ENCODE assay signal across 28 cellular contexts in the genomic region with DNA sequence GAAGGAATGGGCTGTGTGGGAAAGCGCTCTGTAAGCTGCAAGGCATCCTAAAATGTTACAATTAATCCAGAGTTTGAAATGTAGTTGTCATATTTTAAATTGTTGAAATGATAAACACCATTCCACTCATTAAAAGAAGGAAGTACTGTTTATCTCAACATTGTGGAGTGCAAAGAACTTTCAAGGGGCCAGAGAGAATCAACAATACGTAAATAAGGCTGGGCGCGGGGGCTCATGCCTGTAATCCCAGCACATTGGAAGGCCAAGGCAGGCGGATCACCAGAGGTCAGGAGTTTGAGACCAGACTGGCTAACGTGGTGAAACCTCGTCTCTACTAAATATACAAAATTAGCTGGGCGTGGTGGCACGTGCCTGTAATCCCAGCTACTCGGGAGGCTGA. TPM values are rescaled to one million over a fixed set of nuclear protein-coding genes. Genes with fewer than 3 reads are reported as not detected.
DNase-seq lines count a peak whose midpoint lies in the region; ATAC-seq and TF ChIP-seq lines count a peak whose summit lies in the region.
"Had no signal": no experiment of that assay in that cellular context is flagged by ENCODE, and none has a peak within 500 bp of the region (broad histone marks: within the 10 kb centered on the region; RNA-seq: fewer than 3 reads in every experiment).

No MANE protein-coding gene starts in this region.

- TF ChIP-seq CTCF in GM23338 (conservative IDR thresholded peaks at IDR 0.05; ENCODE audit: low read depth in 2 of 2) (no peak), Peyer's patch (IDR thresholded peaks at IDR 0.05) (no peak), nephron (IDR thresholded peaks at IDR 0.05; ENCODE audit: unreplicated experiment in 3 of 3) (no peak)

- H4K20me1 ChIP-seq in GM23338 (replicated peaks; ENCODE audit: insufficient read depth) = no peaks in the 10 kb centered on the region
- H4K20me1 ChIP-seq: BLaER1 had no signal

- ATAC-seq in GM23338 (no peak), sciatic nerve (no peak)
- ATAC-seq: GM12878 had no signal

- H3K9me3 Mint-ChIP-seq in GM23338 = no peaks in the 10 kb centered on the region
- peaks cover 3% of the 10 kb centered on the region for H3K9me3 Mint-ChIP-seq in nephron
- H3K9me3 Mint-ChIP-seq: CD8-positive, alpha-beta memory T cell had no signal

- intact Hi-C loops in sciatic nerve (cut with DNase I) = no loop called here

- H3K27ac ChIP-seq in GM23338 (ENCODE audit: low read depth) = no peak overlapping the region
- H3K27ac ChIP-seq in Peyer's patch = peak overlapping the region in 3 of 4 donors; percentile 42 to 76 (median 63)
- H3K27ac ChIP-seq: BLaER1 had no signal

- H3K4me3 Mint-ChIP-seq in GM23338 (no peak overlapping the region), nephron (no peak overlapping the region)
- H3K4me3 Mint-ChIP-seq: CD14-positive monocyte; CD4-positive, alpha-beta memory T cell; CD4-positive, CD25-positive, alpha-beta regulatory T cell; CD8-positive, alpha-beta memory T cell had no signal

- no peaks in the 10 kb centered on the region for H3F3A ChIP-seq in GM23338 (replicated peaks; ENCODE audit: low read depth)

- DNase-seq in GM23338 (ENCODE audit: low spot score) (no peak), Peyer's patch (no peak), HuH-7.5 (ENCODE audit: low spot score) (no peak), sciatic nerve (ENCODE audit: low spot score) (no peak), SIG-M5 (lab: John Stamatoyannopoulos, UW) (no peak)
- DNase-seq: 8988T; ACHN; BE2C; C1 segment of cervical spinal cord; CD4-positive, alpha-beta memory T cell; CD4-positive, CD25-positive, alpha-beta regulatory T cell; CD8-positive, alpha-beta memory T cell; COR-L47; DMS 273 treated with DMSO at 0.1 percent for 48 hours; DMS153; DMS53; DMS79; DND-41; EL; GDM1 had no signal

- no peaks in the 10 kb centered on the region; the same call in 1 of the 2 replicates for H3K9me2 ChIP-seq in GM23338 (ENCODE audit: insufficient read depth)

- H3K4me2 ChIP-seq in GM23338 = no peak overlapping the region
- H3K4me2 ChIP-seq: BLaER1 had no signal

- H3K4me3 ChIP-seq in GM23338 (no peak overlapping the region), Peyer's patch (no peak overlapping the region)
- H3K4me3 ChIP-seq: BLaER1, GM12878 had no signal

- H3K4me1 ChIP-seq in GM23338 (ENCODE audit: insufficient read depth) (no peaks in the 10 kb centered on the region), Peyer's patch (peaks cover 0 to 45% (median 3%) of the 10 kb centered on the region in 4 donors)
- H3K4me1 ChIP-seq: BE2C, BLaER1 had no signal

- H3K4me1 Mint-ChIP-seq in GM23338 (peaks cover 4% of the 10 kb centered on the region), nephron (peaks cover 16% of the 10 kb centered on the region)
- H3K4me1 Mint-ChIP-seq: CD14-positive monocyte; CD4-positive, alpha-beta memory T cell; CD4-positive, CD25-positive, alpha-beta regulatory T cell; CD8-positive, alpha-beta memory T cell had no signal

- H3K36me3 ChIP-seq in GM23338 (ENCODE audit: insufficient read depth) (no peaks in the 10 kb centered on the region), Peyer's patch (no peaks in the 10 kb centered on the region)
- H3K36me3 ChIP-seq: BE2C, BLaER1 had no signal

- H3K27ac Mint-ChIP-seq in GM23338 (no peak overlapping the region), nephron (peak overlapping the region; percentile 54 to 77 (median 60))
- H3K27ac Mint-ChIP-seq: CD14-positive monocyte; CD4-positive, alpha-beta memory T cell; CD4-positive, CD25-positive, alpha-beta regulatory T cell; CD8-positive, alpha-beta memory T cell had no signal

- no peaks in the 10 kb centered on the region for H3K9me3 ChIP-seq in Peyer's patch
- H3K9me3 ChIP-seq: BE2C, BLaER1 had no signal

- H3K36me3 Mint-ChIP-seq in GM23338 (ENCODE audit: low read depth) (no peaks in the 10 kb centered on the region), nephron (ENCODE audit: low read depth) (no peaks in the 10 kb centered on the region)
- H3K36me3 Mint-ChIP-seq: CD14-positive monocyte; CD4-positive, alpha-beta memory T cell; CD4-positive, CD25-positive, alpha-beta regulatory T cell had no signal

- H3K27me3 Mint-ChIP-seq in GM23338 (ENCODE audit: insufficient read depth, low read depth, poor library complexity) (no peaks in the 10 kb centered on the region), nephron (ENCODE audit: low read depth) (peaks cover 14% of the 10 kb centered on the region)
- H3K27me3 Mint-ChIP-seq: CD4-positive, CD25-positive, alpha-beta regulatory T cell had no signal

- no peaks in the 10 kb centered on the region for H3K79me2 ChIP-seq in GM23338 (replicated peaks; ENCODE audit: insufficient read depth)

- no peak for TF ChIP-seq POLR2A in Peyer's patch (IDR thresholded peaks at IDR 0.05)

- H3K27me3 ChIP-seq in GM23338 (ENCODE audit: insufficient read depth) (no peaks in the 10 kb centered on the region), Peyer's patch (no peaks in the 10 kb centered on the region)
- H3K27me3 ChIP-seq: BE2C, BLaER1 had no signal

- H2AFZ ChIP-seq in GM23338 = 0 out of 2 replicates have a peak overlapping the region, but pooled peaks have one; percentile 53

TF ChIP-seq in GM23338, 12 proteins besides CTCF, POLR2A, EP300 and RAD21:
- TF ChIP-seq EZH2phosphoT487 (IDR thresholded peaks at IDR 0.05; ENCODE audit: unreplicated experiment) (no peak), NANOG (IDR thresholded peaks at IDR 0.05; ENCODE audit: borderline replicate concordance) (no peak)
TF ChIP-seq in GM23338: peak in this region for 0.

RNA-seq across cellular contexts. Expression of gene NR1H4, which starts 24.5 kb away (rescaled TPM):
- not detected in 2 replicates for total RNA-seq in GM23338 (2014; rRNA removed; shearing (Covaris generic))
- polyA plus RNA-seq in GM23338 (2016; fragmentation: Nextera tagmentation; extraction: Ambion mirVana) = not detected in 2 replicates
- total RNA-seq in Peyer's patch = 100 to 1,000 TPM in 3 of 4 donors, 10 to 100 TPM in 1; 75.1 to 316 (median 227) TPM
- 0.13 TPM for total RNA-seq in sciatic nerve
- total RNA-seq: A673; CD4-positive, alpha-beta memory T cell; CD4-positive, CD25-positive, alpha-beta regulatory T cell; CD8-positive, alpha-beta memory T cell; Daoy; G401; GM12878 had no signal
- polyA plus RNA-seq: AG04450; CD14-positive monocyte; CD4-positive, alpha-beta memory T cell; CD4-positive, CD25-positive, alpha-beta regulatory T cell; CD8-positive, alpha-beta memory T cell had no signal

Comparison
In these comparisons a context has a peak if more than half of its experiments do, and no peak if none do; other contexts are left out.
1. RNA of gene NR1H4, which starts 24.5 kb away (total RNA-seq): 75.1 to 316 TPM in Peyer's patch; 0.13 TPM in sciatic nerve (single experiment) and not detected in GM23338; every median in the first group is over 10 times any median in the second.